In the genomic region with DNA sequence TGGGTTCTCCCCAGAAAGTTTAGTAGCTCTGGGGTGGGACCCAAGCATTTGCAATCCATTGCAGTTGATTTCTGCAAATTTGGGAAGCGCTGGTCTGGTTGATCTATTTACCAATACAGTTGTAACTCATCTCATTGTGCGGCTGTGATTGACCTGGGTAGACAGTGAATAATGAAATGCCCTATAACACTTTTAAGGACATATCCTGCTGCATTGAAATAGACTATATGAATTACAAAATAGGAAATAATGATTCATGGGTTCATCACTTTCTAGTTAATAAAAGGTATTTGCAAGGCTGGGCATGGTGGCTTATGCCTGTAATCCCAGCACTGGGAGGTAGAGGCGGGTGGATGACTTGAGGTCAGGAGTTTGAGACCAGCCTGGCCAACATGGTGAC, we compare ENCODE assay signal across 18 cellular contexts.
"Had no signal": no experiment of that assay in that cellular context is flagged by ENCODE, and none has a peak within 500 bp of the region (broad histone marks: within the 10 kb centered on the region; RNA-seq: fewer than 3 reads in every experiment).

No MANE protein-coding gene starts in this region.

- H3K27ac Mint-ChIP-seq: activated CD4-positive, alpha-beta memory T cell treated with anti-CD3 and anti-CD28 coated beads for 36 hours; activated naive CD8-positive, alpha-beta T cell treated with anti-CD3 and anti-CD28 coated beads, Interleukin-2, amount 10 ng/mL, durations not matched to agents 7 days and 5 days; activated T-cell treated with anti-CD3 and anti-CD28 coated beads, Interleukin-2, amount 50 U/mL, for 72 hours; naive thymus-derived CD4-positive, alpha-beta T cell had no signal

- H3K4me3 ChIP-seq: cardiac muscle cell, coronary artery, lower lobe of right lung had no signal

- H3K36me3 ChIP-seq: cardiac muscle cell, lower lobe of right lung, neutrophil had no signal

- H3K4me1 Mint-ChIP-seq: activated naive CD8-positive, alpha-beta T cell treated with anti-CD3 and anti-CD28 coated beads, Interleukin-2, amount 10 ng/mL, durations not matched to agents 7 days and 5 days; naive thymus-derived CD4-positive, alpha-beta T cell had no signal

- H3K27me3 Mint-ChIP-seq: activated naive CD8-positive, alpha-beta T cell treated with anti-CD3 and anti-CD28 coated beads, Interleukin-2, amount 10 ng/mL, durations not matched to agents 7 days and 5 days had no signal

- H3K27me3 ChIP-seq: cardiac muscle cell, neutrophil had no signal

- H3K9me3 ChIP-seq: lower lobe of right lung, neutrophil had no signal

- H3K4me1 ChIP-seq: lower lobe of right lung had no signal

- H3K4me3 Mint-ChIP-seq: activated CD4-positive, alpha-beta memory T cell treated with anti-CD3 and anti-CD28 coated beads for 36 hours; activated naive CD8-positive, alpha-beta T cell treated with anti-CD3 and anti-CD28 coated beads, Interleukin-2, amount 10 ng/mL, durations not matched to agents 7 days and 5 days; activated T-cell treated with anti-CD3 and anti-CD28 coated beads, Interleukin-2, amount 50 U/mL, for 72 hours; naive thymus-derived CD4-positive, alpha-beta T cell had no signal

- DNase-seq: activated CD4-positive, alpha-beta memory T cell treated with anti-CD3 and anti-CD28 coated beads for 36 hours; activated gamma-delta T cell treated with Interleukin-2 at 50 U/mL for 16 hours; activated naive CD8-positive, alpha-beta T cell treated with anti-CD3 and anti-CD28 coated beads, Interleukin-2, amount 10 ng/mL, durations not matched to agents 7 days and 5 days; activated T-cell treated with anti-CD3 and anti-CD28 coated beads, Interleukin-2, amount 50 U/mL, for 72 hours; aorta; effector CD4-positive, alpha-beta T cell; glutamatergic neuron; left cardiac atrium; lower lobe of right lung; naive thymus-derived CD4-positive, alpha-beta T cell; right cardiac atrium; stimulated activated CD4-positive, alpha-beta T cell treated with anti-CD3 and anti-CD28 coated beads, Interleukin-2, amount 100 ng/mL, for 24 hours; stimulated activated naive CD4-positive, alpha-beta T cell; substantia nigra; T-helper 9 cell had no signal

- H3K27ac ChIP-seq: cardiac muscle cell, coronary artery, lower lobe of right lung, neutrophil had no signal

- ATAC-seq: activated T-cell treated with anti-CD3 and anti-CD28 coated beads, Interleukin-2, amount 50 U/mL, for 72 hours; naive thymus-derived CD4-positive, alpha-beta T cell had no signal

- H3K9me3 Mint-ChIP-seq: activated CD4-positive, alpha-beta memory T cell treated with anti-CD3 and anti-CD28 coated beads for 36 hours; activated naive CD8-positive, alpha-beta T cell treated with anti-CD3 and anti-CD28 coated beads, Interleukin-2, amount 10 ng/mL, durations not matched to agents 7 days and 5 days had no signal

- H3K36me3 Mint-ChIP-seq: activated CD4-positive, alpha-beta memory T cell treated with anti-CD3 and anti-CD28 coated beads for 36 hours; activated naive CD8-positive, alpha-beta T cell treated with anti-CD3 and anti-CD28 coated beads, Interleukin-2, amount 10 ng/mL, durations not matched to agents 7 days and 5 days had no signal
